Comparison of ENCODE assay signal across 7 cellular contexts in the genomic region with DNA sequence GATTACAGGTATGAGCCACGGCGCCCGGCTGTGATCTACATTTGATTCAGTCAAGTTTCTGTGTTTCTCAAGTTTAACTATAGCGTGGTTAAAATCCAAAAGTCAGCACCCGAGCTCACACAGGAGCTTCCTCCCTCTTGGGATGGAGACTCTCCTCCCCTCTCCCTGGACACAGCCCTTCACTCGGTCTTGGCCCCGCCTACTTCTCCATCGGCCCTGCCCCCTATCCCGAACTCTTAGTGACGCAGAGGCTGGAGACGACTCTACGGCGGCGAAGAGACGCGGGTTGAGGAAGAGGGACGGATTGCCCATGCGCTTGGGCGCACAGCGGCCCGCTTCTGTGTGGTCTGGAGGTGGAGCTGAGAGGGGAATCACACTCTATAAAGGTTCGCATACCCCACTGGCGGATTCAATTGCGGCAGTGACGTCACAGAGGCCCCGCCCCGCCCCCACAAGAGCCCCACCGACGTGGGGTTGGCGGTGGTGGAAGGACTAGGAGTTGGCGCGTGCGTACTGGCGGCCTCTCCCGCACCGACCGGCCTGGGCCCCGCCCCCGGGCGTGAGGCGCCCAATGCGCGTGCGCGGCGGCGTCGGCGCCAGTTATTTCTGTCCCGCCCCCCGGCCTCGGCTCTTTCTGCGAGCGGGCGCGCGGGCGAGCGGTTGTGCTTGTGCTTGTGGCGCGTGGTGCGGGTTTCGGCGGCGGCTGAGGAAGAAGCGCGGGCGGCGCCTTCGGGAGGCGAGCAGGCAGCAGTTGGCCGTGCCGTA. TPM values are rescaled to one million over a fixed set of nuclear protein-coding genes. Genes with fewer than 3 reads are reported as not detected.
DNase-seq lines count a peak whose midpoint lies in the region; ATAC-seq, FAIRE-seq and TF ChIP-seq lines count a peak whose summit lies in the region.

A gene (plus strand): TSS at position 239 of the 765 bp plus-strand sequence. CDS start 694 bp downstream, outside the sequence.

- H3K4me1 ChIP-seq in kidney (ENCODE audit: control insufficient read depth in 1 of 2, insufficient read depth in 1 of 2, low read depth in 1 of 2, low read length in 2 of 2), result peaks cover 9 to 20% of the 10 kb centered on the region in 2 donors

- TF ChIP-seq CTCF in kidney (IDR thresholded peaks at IDR 0.05; ENCODE audit: borderline replicate concordance, extremely low read depth, insufficient read depth), result no peak

- peak; percentile 84 for ATAC-seq in GM18873 (IDR thresholded peaks at IDR 0.05; ENCODE audit: low FRiP score, unreplicated experiment)
- ATAC-seq in HG03108 (IDR thresholded peaks at IDR 0.05; ENCODE audit: unreplicated experiment), result peak; percentile 82

- intact Hi-C loops in T-helper 2 cell treated with Interferon-gamma antibody and Interleukin-4, amounts not matched to agents 100 ng/mL and 5 ng/mL, for 36 hours (cut with micrococcal nuclease), result loop anchor here (1.0 kb wide), 5 partner anchors 11 to 30 kb away; a partner anchor contains a TSS
- intact Hi-C loops in kidney (cut with DNase I), result no loop called here

- peak within 1 kb of the TSS; percentile 78 to 86 for H3K4me3 ChIP-seq in kidney (ENCODE audit: low read length in 2 of 2)

- FAIRE-seq in kidney (lab: Jason Lieb, UNC), result peak; percentile 89

- no peaks in the 10 kb centered on the region for H3K9me3 ChIP-seq in kidney (ENCODE audit: control insufficient read depth in 1 of 2, low read length in 2 of 2)

- H3K27ac ChIP-seq in caudate nucleus (ENCODE audit: low read depth, low read length) (peak within 1 kb of the TSS; percentile 99), kidney (ENCODE audit: low read depth in 2 of 2, low read length in 2 of 2) (peak within 1 kb of the TSS; percentile 96 to 99)

- peaks cover 17 to 29% of the 10 kb centered on the region in 2 donors for H3K36me3 ChIP-seq in kidney (ENCODE audit: control insufficient read depth in 1 of 2, insufficient read depth in 2 of 2, low read length in 2 of 2)

- no peak for DNase-seq in caudate nucleus (lab: John Stamatoyannopoulos, UW)
- peak; percentile 100 for DNase-seq in kidney
- DNase-seq in stimulated activated CD4-positive, alpha-beta T cell treated with anti-CD3 and anti-CD28 coated beads, Interleukin-1b, Interleukin-23, amount 100 ng/mL, for 24 hours (ENCODE audit: low read depth in 4 of 4, low spot score in 1 of 4), result peak; percentile 100
- DNase-seq in NCI-H1417 (lab: John Stamatoyannopoulos, UW), result no peak

- H3K9ac ChIP-seq in kidney (ENCODE audit: low read length in 2 of 2), result peak within 1 kb of the TSS; percentile 81 to 87

RNA-seq across cellular contexts. Expression of the gene that starts here (rescaled TPM):
- 508 and 517 TPM in 2 replicates for total RNA-seq in T-helper 2 cell treated with Interferon-gamma antibody and Interleukin-4, amounts not matched to agents 100 ng/mL and 5 ng/mL, for 36 hours
- total RNA-seq in kidney, result 229 TPM
- 191 TPM for polyA plus RNA-seq in kidney (ENCODE audit: insufficient read depth, low read depth, low replicate concordance)

Comparison
In these comparisons a context has a peak if more than half of its experiments do, and no peak if none do; other contexts are left out.
1. DNase-seq: peak in kidney (single experiment) and stimulated activated CD4-positive, alpha-beta T cell treated with anti-CD3 and anti-CD28 coated beads, Interleukin-1b, Interleukin-23, amount 100 ng/mL, for 24 hours (4 of 4); none in caudate nucleus (0 of 61) and NCI-H1417 (0 of 3).